Comparison of ENCODE assay signal across 17 cellular contexts in the genomic region with DNA sequence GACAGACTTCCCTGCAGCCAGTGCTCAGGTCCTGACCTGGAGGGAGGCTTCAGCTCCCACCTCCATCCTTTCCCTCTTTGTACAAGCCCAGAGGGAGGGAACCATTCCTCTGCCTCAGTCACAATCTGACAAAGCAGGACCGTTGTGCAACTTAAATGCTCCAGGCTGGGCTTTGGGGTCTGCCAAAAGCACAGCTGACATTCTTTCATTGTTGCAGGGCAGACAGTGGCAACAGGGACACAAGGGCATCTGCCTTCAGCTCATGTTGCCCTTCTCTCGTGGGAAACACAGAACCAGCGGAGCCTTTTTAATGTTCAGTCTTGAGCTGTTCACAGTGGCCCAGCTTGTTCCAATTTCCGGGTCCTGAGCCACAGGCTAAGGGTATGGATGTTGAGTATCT.
"Had no signal": no experiment of that assay in that cellular context is flagged by ENCODE, and none has a peak within 500 bp of the region (broad histone marks: within the 10 kb centered on the region; RNA-seq: fewer than 3 reads in every experiment).

No MANE protein-coding gene starts in this region.

- DNase-seq: caudate nucleus; effector CD4-positive, alpha-beta T cell; endodermal cell; erythroblast; foreskin keratinocyte; heart left ventricle; hypothalamus; kidney glomerular epithelial cell; mucosa of descending colon; psoas muscle; retina; stimulated activated CD4-positive, alpha-beta T cell treated with anti-CD3 and anti-CD28 coated beads, Interleukin-2, amount 100 ng/mL, for 24 hours; stimulated activated naive CD4-positive, alpha-beta T cell treated with Interleukin-2 at 50 U/mL for 16 hours; tibial artery had no signal

- H3K36me3 Mint-ChIP-seq: natural killer cell treated with Interleukin-12 subunit alpha and Interleukin-12 subunit beta and Interleukin-15 and Interleukin-18, amount 100 ng/mL, for 72 hours had no signal

- H3K9me3 Mint-ChIP-seq: endodermal cell; natural killer cell treated with Interleukin-12 subunit alpha and Interleukin-12 subunit beta and Interleukin-15 and Interleukin-18, amount 100 ng/mL, for 72 hours had no signal

- H3K27ac ChIP-seq: coronary artery, foreskin keratinocyte, heart left ventricle, psoas muscle, skin epidermis, tibial artery had no signal

- H3K4me3 ChIP-seq: coronary artery, heart left ventricle, mucosa of descending colon, psoas muscle, skin epidermis, tibial artery had no signal

- H3K4me1 ChIP-seq: foreskin keratinocyte, heart left ventricle, psoas muscle, tibial artery had no signal

- H3K36me3 ChIP-seq: heart left ventricle, tibial artery had no signal

- H3K27me3 ChIP-seq: heart left ventricle, tibial artery had no signal

- H3K4me3 Mint-ChIP-seq: endodermal cell; natural killer cell treated with Interleukin-12 subunit alpha and Interleukin-12 subunit beta and Interleukin-15 and Interleukin-18, amount 100 ng/mL, for 72 hours had no signal

- H3K9me3 ChIP-seq: heart left ventricle, mucosa of descending colon, psoas muscle, tibial artery had no signal

- H3K27ac Mint-ChIP-seq: endodermal cell; natural killer cell treated with Interleukin-12 subunit alpha and Interleukin-12 subunit beta and Interleukin-15 and Interleukin-18, amount 100 ng/mL, for 72 hours had no signal
